ENCODE assay signal across 12 cellular contexts in genomic region chr6:70411542-70411941, GRCh38. TPM values are rescaled to one million over a fixed set of nuclear protein-coding genes. Genes with fewer than 3 reads are reported as not detected.
DNase-seq lines count a peak whose midpoint lies in the region; ATAC-seq and TF ChIP-seq lines count a peak whose summit lies in the region.
"Had no signal": no experiment of that assay in that cellular context is flagged by ENCODE, and none has a peak within 500 bp of the region (broad histone marks: within the 10 kb centered on the region; RNA-seq: fewer than 3 reads in every experiment).

No MANE protein-coding gene starts in this region.

- H3K4me1 ChIP-seq in hepatocyte (ENCODE audit: insufficient read depth) (peaks cover 5% of the 10 kb centered on the region), MM.1S (ENCODE audit: low read length) (peaks cover 9% of the 10 kb centered on the region; the same call in 1 of the 2 replicates)

- H3K27me3 ChIP-seq in hepatocyte (no peaks in the 10 kb centered on the region), MM.1S (replicated peaks; ENCODE audit: insufficient read depth, low read length) (no peaks in the 10 kb centered on the region)
- H3K27me3 ChIP-seq: dorsolateral prefrontal cortex had no signal

- 60% methylated on average over 4 of the region's 4 CpGs for WGBS in hepatocyte (ENCODE audit: low lambda C conversion rate, missing lambda C conversion rate)

- no peak overlapping the region for H3K9ac ChIP-seq in MM.1S (ENCODE audit: low read length)

- H3K4me3 ChIP-seq in hepatocyte, result no peak overlapping the region
- no peak overlapping the region for H3K4me3 ChIP-seq in MM.1S (ENCODE audit: low read length)

- peaks cover 12% of the 10 kb centered on the region for H3F3A ChIP-seq in MM.1S (ENCODE audit: insufficient read depth, low read length)

- H3K9me3 Mint-ChIP-seq in activated naive CD8-positive, alpha-beta T cell (ENCODE audit: low read depth), result no peaks in the 10 kb centered on the region
- no peaks in the 10 kb centered on the region for H3K9me3 Mint-ChIP-seq in activated naive CD8-positive, alpha-beta T cell treated with anti-CD3 and anti-CD28 coated beads for 36 hours
- H3K9me3 Mint-ChIP-seq in activated B cell treated with CpG ODN at 0.5 μM for 24 hours, result no peaks in the 10 kb centered on the region
- no peaks in the 10 kb centered on the region for H3K9me3 Mint-ChIP-seq in stimulated activated naive CD8-positive, alpha-beta T cell treated with anti-CD3 and anti-CD28 coated beads, Interleukin-15, amount 100 ng/mL, for 72 hours

- no peaks in the 10 kb centered on the region for H3K9me3 ChIP-seq in hepatocyte (ENCODE audit: low read depth)
- H3K9me3 ChIP-seq in MM.1S (replicated peaks; ENCODE audit: insufficient read depth, low read length), result no peaks in the 10 kb centered on the region
- H3K9me3 ChIP-seq: lower lobe of right lung had no signal

- no peak for DNase-seq in activated naive CD8-positive, alpha-beta T cell treated with anti-CD3 and anti-CD28 coated beads for 36 hours
- DNase-seq in activated B cell treated with CpG ODN at 0.5 μM for 24 hours (no peak), hepatocyte (ENCODE audit: low spot score) (no peak), SIG-M5 treated with dmso at 0.1 percent for 504 hours (lab: John Stamatoyannopoulos, UW; ENCODE audit: unreplicated experiment) (no peak), MM.1S (no peak), EL (no peak)
- no peak for DNase-seq in stimulated activated naive CD8-positive, alpha-beta T cell treated with anti-CD3 and anti-CD28 coated beads, Interleukin-15, amount 100 ng/mL, for 72 hours
- DNase-seq: dorsolateral prefrontal cortex, KBM-7, lower lobe of right lung, NCI-H1694 had no signal

- TF ChIP-seq CTCF in activated B cell treated with CpG ODN at 0.5 μM for 24 hours (IDR thresholded peaks at IDR 0.05), result no peak
- no peak for TF ChIP-seq CTCF in hepatocyte (IDR thresholded peaks at IDR 0.05; ENCODE audit: poor library complexity)
- TF ChIP-seq CTCF in MM.1S (IDR thresholded peaks at IDR 0.05; ENCODE audit: low read length), result no peak

- H3K79me2 ChIP-seq in hepatocyte (peaks cover 29% of the 10 kb centered on the region), MM.1S (ENCODE audit: low read length) (peaks cover 25% of the 10 kb centered on the region)

- intact Hi-C loops in activated B cell treated with CpG ODN at 0.5 μM for 24 hours (cut with micrococcal nuclease), result loop anchor here (5.0 kb wide), 1 partner anchor 446 kb away; no protein-coding TSS in a partner anchor

- CTCF ChIA-PET in activated B cell treated with CpG ODN at 0.5 μM for 24 hours (lab: Charles Lee), result no interaction called here

- peak overlapping the region; percentile 86 for H3K4me2 ChIP-seq in hepatocyte
- H3K4me2 ChIP-seq in MM.1S (ENCODE audit: low read depth, low read length), result no peak overlapping the region

- peak overlapping the region; percentile 8 for H3K4me3 Mint-ChIP-seq in activated naive CD8-positive, alpha-beta T cell
- no peak overlapping the region for H3K4me3 Mint-ChIP-seq in activated naive CD8-positive, alpha-beta T cell treated with anti-CD3 and anti-CD28 coated beads for 36 hours
- H3K4me3 Mint-ChIP-seq in activated B cell treated with CpG ODN at 0.5 μM for 24 hours, result peak overlapping the region; percentile 36
- peak overlapping the region; percentile 89 to 96 for H3K4me3 Mint-ChIP-seq in stimulated activated naive CD8-positive, alpha-beta T cell treated with anti-CD3 and anti-CD28 coated beads, Interleukin-15, amount 100 ng/mL, for 72 hours

- peak overlapping the region; percentile 88 for H3K27ac ChIP-seq in hepatocyte
- H3K27ac ChIP-seq in MM.1S (ENCODE audit: low read length), result no peak overlapping the region
- H3K27ac ChIP-seq: lower lobe of right lung had no signal

- peaks cover 22% of the 10 kb centered on the region for H3K4me1 Mint-ChIP-seq in activated naive CD8-positive, alpha-beta T cell (ENCODE audit: low read depth)
- H3K4me1 Mint-ChIP-seq in activated naive CD8-positive, alpha-beta T cell treated with anti-CD3 and anti-CD28 coated beads for 36 hours, result peaks cover 27% of the 10 kb centered on the region
- peaks cover 23% of the 10 kb centered on the region for H3K4me1 Mint-ChIP-seq in activated B cell treated with CpG ODN at 0.5 μM for 24 hours
- peaks cover 32% of the 10 kb centered on the region for H3K4me1 Mint-ChIP-seq in stimulated activated naive CD8-positive, alpha-beta T cell treated with anti-CD3 and anti-CD28 coated beads, Interleukin-15, amount 100 ng/mL, for 72 hours

- no peak for ATAC-seq in activated B cell treated with CpG ODN at 0.5 μM for 24 hours (ENCODE audit: low read depth)
- ATAC-seq in stimulated activated naive CD8-positive, alpha-beta T cell treated with anti-CD3 and anti-CD28 coated beads, Interleukin-15, amount 100 ng/mL, for 72 hours, result no peak
- ATAC-seq: lower lobe of right lung had no signal

- H3K36me3 ChIP-seq in hepatocyte (replicated peaks; ENCODE audit: insufficient read depth, low read depth) (no peaks in the 10 kb centered on the region), MM.1S (replicated peaks; ENCODE audit: insufficient read depth, low read length) (no peaks in the 10 kb centered on the region)
- H3K36me3 ChIP-seq: lower lobe of right lung had no signal

- H3K9me2 ChIP-seq in hepatocyte (replicated peaks; ENCODE audit: insufficient read depth), result no peaks in the 10 kb centered on the region
- H3K9me2 ChIP-seq in MM.1S (replicated peaks; ENCODE audit: insufficient read depth, low read length), result no peaks in the 10 kb centered on the region

- H3K27ac Mint-ChIP-seq in activated naive CD8-positive, alpha-beta T cell, result no peak overlapping the region
- no peak overlapping the region for H3K27ac Mint-ChIP-seq in activated naive CD8-positive, alpha-beta T cell treated with anti-CD3 and anti-CD28 coated beads for 36 hours
- H3K27ac Mint-ChIP-seq in activated B cell treated with CpG ODN at 0.5 μM for 24 hours, result no peak overlapping the region
- no peak overlapping the region for H3K27ac Mint-ChIP-seq in stimulated activated naive CD8-positive, alpha-beta T cell treated with anti-CD3 and anti-CD28 coated beads, Interleukin-15, amount 100 ng/mL, for 72 hours

- no peaks in the 10 kb centered on the region for H4K20me1 ChIP-seq in hepatocyte (ENCODE audit: insufficient read depth, poor library complexity, severe bottlenecking)
- no peaks in the 10 kb centered on the region for H4K20me1 ChIP-seq in MM.1S (ENCODE audit: insufficient read depth, low read length)

- POLR2A ChIA-PET in activated B cell treated with CpG ODN at 0.5 μM for 24 hours (lab: Charles Lee), result interaction anchor here (0.7 to 3.0 kb wide), 3 partner anchors 157 to 1084 kb away, joined by 4 to 21 read pairs (median 6); partner anchors contain the start of gene SMAP1

- H3K27me3 Mint-ChIP-seq in activated naive CD8-positive, alpha-beta T cell, result no peaks in the 10 kb centered on the region
- peaks cover 13% of the 10 kb centered on the region for H3K27me3 Mint-ChIP-seq in activated naive CD8-positive, alpha-beta T cell treated with anti-CD3 and anti-CD28 coated beads for 36 hours
- peaks cover 9% of the 10 kb centered on the region for H3K27me3 Mint-ChIP-seq in activated B cell treated with CpG ODN at 0.5 μM for 24 hours
- no peaks in the 10 kb centered on the region for H3K27me3 Mint-ChIP-seq in stimulated activated naive CD8-positive, alpha-beta T cell treated with anti-CD3 and anti-CD28 coated beads, Interleukin-15, amount 100 ng/mL, for 72 hours

- H3K36me3 Mint-ChIP-seq in activated naive CD8-positive, alpha-beta T cell, result no peaks in the 10 kb centered on the region
- H3K36me3 Mint-ChIP-seq in activated naive CD8-positive, alpha-beta T cell treated with anti-CD3 and anti-CD28 coated beads for 36 hours, result peaks cover 5% of the 10 kb centered on the region
- peaks cover 10% of the 10 kb centered on the region for H3K36me3 Mint-ChIP-seq in activated B cell treated with CpG ODN at 0.5 μM for 24 hours (ENCODE audit: low read depth)

- H2AFZ ChIP-seq in hepatocyte (no peak overlapping the region), MM.1S (ENCODE audit: low read length) (no peak overlapping the region)

RNA-seq across cellular contexts. Expression of gene FAM135A, which starts 1.8 kb away (rescaled TPM):
- total RNA-seq in activated naive CD8-positive, alpha-beta T cell treated with anti-CD3 and anti-CD28 coated beads for 36 hours, result 1 to 10 TPM; 6.5 to 7.3 TPM
- 15.6 and 18.2 TPM in 2 replicates for total RNA-seq in activated B cell treated with CpG ODN at 0.5 μM for 24 hours
- total RNA-seq in hepatocyte, result 62.4 and 78.4 TPM in 2 replicates
- polyA plus RNA-seq in hepatocyte, result 17.2 and 19.0 TPM in 2 replicates
